In genomic region chr6:13810688-13811446, GRCh38 we compare ENCODE assay signal across 16 cellular contexts. TPM values are rescaled to one million over a fixed set of nuclear protein-coding genes. Genes with fewer than 3 reads are reported as not detected.
DNase-seq lines count a peak whose midpoint lies in the region; ATAC-seq, FAIRE-seq and TF ChIP-seq lines count a peak whose summit lies in the region.
"Had no signal": no experiment of that assay in that cellular context is flagged by ENCODE, and none has a peak within 500 bp of the region (broad histone marks: within the 10 kb centered on the region; RNA-seq: fewer than 3 reads in every experiment).

No MANE protein-coding gene starts in this region.

- no peak for DNase-seq in MCF 10A (ENCODE audit: unreplicated experiment)
- DNase-seq in mammary epithelial cell: no peak
- DNase-seq in dorsolateral prefrontal cortex: no peak
- DNase-seq in naive thymus-derived CD8-positive, alpha-beta T cell: no peak
- no peak for DNase-seq in type B pancreatic cell (ENCODE audit: extremely low spot score, unreplicated experiment)
- DNase-seq in T1000 (lab: John Stamatoyannopoulos, UW): no peak
- no peak for DNase-seq in GM10248 (ENCODE audit: extremely low spot score)
- DNase-seq in urothelium cell line (ENCODE audit: low spot score): no peak
- DNase-seq: activated B cell treated with CpG ODN at 0.5 μM for 24 hours; activated CD8-positive, alpha-beta memory T cell treated with anti-CD3 and anti-CD28 coated beads, Interleukin-2, amount 50 U/mL, for 4 hours; HCEC 1CT; MM.1S; retina; stimulated activated naive CD8-positive, alpha-beta T cell treated with anti-CD3 and anti-CD28 coated beads, Interleukin-15, amount 100 ng/mL, for 72 hours had no signal

- CTCF ChIA-PET in MCF 10A (lab: Yijun Ruan, JAX) (interaction anchor here (0.6 to 1.5 kb wide), 10 partner anchors 11 to 282 kb away, joined by 3 to 7 read pairs (median 3); no protein-coding TSS in a partner anchor), mammary epithelial cell (lab: Charles Lee; ENCODE audit: low non-redundant PET) (no interaction called here), GM10248 (lab: Yijun Ruan, JAX) (interaction anchor here (0.7 to 6.6 kb wide), 6 partner anchors 11 to 63 kb away, joined by 3 to 47 read pairs (median 4); no protein-coding TSS in a partner anchor)

- H2AFZ ChIP-seq in mammary epithelial cell (ENCODE audit: low read depth, low read length): no peak overlapping the region

- no peaks in the 10 kb centered on the region for H3K9me3 ChIP-seq in mammary epithelial cell (replicated peaks; ENCODE audit: insufficient read depth, low read length)

- H3K36me3 ChIP-seq in mammary epithelial cell (ENCODE audit: insufficient read depth, low read length): no peaks in the 10 kb centered on the region

- H3K27ac Mint-ChIP-seq in MCF 10A (ENCODE audit: low read depth, unreplicated experiment) (peak overlapping the region; percentile 66), type B pancreatic cell (peak overlapping the region; percentile 37)
- peak overlapping the region in 6 of 10 donors; percentile 10 to 65 (median 42) for H3K27ac Mint-ChIP-seq in naive thymus-derived CD8-positive, alpha-beta T cell
- H3K27ac Mint-ChIP-seq: stimulated activated naive CD8-positive, alpha-beta T cell treated with anti-CD3 and anti-CD28 coated beads, Interleukin-15, amount 100 ng/mL, for 72 hours had no signal

- H3K9me3 Mint-ChIP-seq in MCF 10A (ENCODE audit: unreplicated experiment): no peaks in the 10 kb centered on the region
- H3K9me3 Mint-ChIP-seq in naive thymus-derived CD8-positive, alpha-beta T cell: no peaks in the 10 kb centered on the region
- no peaks in the 10 kb centered on the region for H3K9me3 Mint-ChIP-seq in type B pancreatic cell
- H3K9me3 Mint-ChIP-seq: activated B cell treated with CpG ODN at 0.5 μM for 24 hours; stimulated activated naive CD8-positive, alpha-beta T cell treated with anti-CD3 and anti-CD28 coated beads, Interleukin-15, amount 100 ng/mL, for 72 hours had no signal

- H3K4me3 Mint-ChIP-seq in MCF 10A (ENCODE audit: unreplicated experiment): no peak overlapping the region
- no peak overlapping the region for H3K4me3 Mint-ChIP-seq in naive thymus-derived CD8-positive, alpha-beta T cell
- peak overlapping the region; percentile 39 for H3K4me3 Mint-ChIP-seq in type B pancreatic cell
- H3K4me3 Mint-ChIP-seq: activated B cell treated with CpG ODN at 0.5 μM for 24 hours had no signal

- H3K27ac ChIP-seq in mammary epithelial cell (ENCODE audit: insufficient read depth, low read depth, low read length) (no peak overlapping the region), dorsolateral prefrontal cortex (peak overlapping the region in 36 of 59 donors; percentile 5 to 67 (median 38))

- ATAC-seq in naive thymus-derived CD8-positive, alpha-beta T cell: no peak
- ATAC-seq: stimulated activated naive CD8-positive, alpha-beta T cell treated with anti-CD3 and anti-CD28 coated beads, Interleukin-15, amount 100 ng/mL, for 72 hours had no signal

- H3K4me1 Mint-ChIP-seq in MCF 10A (ENCODE audit: insufficient read depth, unreplicated experiment): peaks cover 35% of the 10 kb centered on the region
- peaks cover 25 to 45% (median 34%) of the 10 kb centered on the region in 4 donors for H3K4me1 Mint-ChIP-seq in naive thymus-derived CD8-positive, alpha-beta T cell
- peaks cover 37% of the 10 kb centered on the region for H3K4me1 Mint-ChIP-seq in type B pancreatic cell (ENCODE audit: unreplicated experiment)

- H4K20me1 ChIP-seq in mammary epithelial cell (ENCODE audit: insufficient read depth, low read length): no peaks in the 10 kb centered on the region

- dilution Hi-C loops in mammary epithelial cell (cut with HindIII; ENCODE audit: low sequenced_read_pairs): no loop called here

- no peak overlapping the region for H3K4me2 ChIP-seq in mammary epithelial cell (ENCODE audit: insufficient read depth, low read depth, low read length)

- no TSS peak for BruUV-seq in MCF 10A (replicated peaks; lab: Mats Ljungman, UMichigan)
- no TSS peak for BruUV-seq in mammary epithelial cell (replicated peaks; lab: Mats Ljungman, UMichigan)

- WGBS in mammary epithelial cell (ENCODE audit: low coverage, missing lambda C conversion rate): 39% methylated on average over 3 of the region's 3 CpGs

- H3K4me3 ChIP-seq in mammary epithelial cell (replicated peaks in 1 of 3; ENCODE audit: insufficient read depth in 1 of 3, low read depth in 2 of 3, low read length in 3 of 3) (no peak overlapping the region), dorsolateral prefrontal cortex (no peak overlapping the region)

- H3K9ac ChIP-seq in mammary epithelial cell (ENCODE audit: insufficient read depth, low read length): no peak overlapping the region

- no peak for FAIRE-seq in urothelium cell line (lab: Jason Lieb, UNC)
- FAIRE-seq: colon, D721Med had no signal

- POLR2A ChIA-PET in MCF 10A (lab: Yijun Ruan, JAX): interaction anchor here (0.7 to 3.1 kb wide), 6 partner anchors 77 to 339 kb away, joined by 3 to 18 read pairs (median 4); partner anchors contain the start of genes NOL7 and RANBP9
- POLR2A ChIA-PET in naive thymus-derived CD8-positive, alpha-beta T cell (lab: Charles Lee): interaction anchor here (0.5 to 1.3 kb wide), 2 partner anchors 196 to 1444 kb away, joined by 3 to 4 read pairs; partner anchors contain the start of gene NOL7
- POLR2A ChIA-PET in GM10248 (lab: Yijun Ruan, JAX): no interaction called here

- H3K27me3 Mint-ChIP-seq in MCF 10A (ENCODE audit: insufficient read depth, unreplicated experiment) (no peaks in the 10 kb centered on the region), type B pancreatic cell (no peaks in the 10 kb centered on the region)
- no peaks in the 10 kb centered on the region for H3K27me3 Mint-ChIP-seq in naive thymus-derived CD8-positive, alpha-beta T cell
- H3K27me3 Mint-ChIP-seq: activated B cell treated with CpG ODN at 0.5 μM for 24 hours; stimulated activated naive CD8-positive, alpha-beta T cell treated with anti-CD3 and anti-CD28 coated beads, Interleukin-15, amount 100 ng/mL, for 72 hours had no signal

- H3K4me1 ChIP-seq in mammary epithelial cell (ENCODE audit: insufficient read depth, low read length): peaks cover 15% of the 10 kb centered on the region

- peaks cover 59% of the 10 kb centered on the region for H3K79me2 ChIP-seq in mammary epithelial cell (ENCODE audit: insufficient read depth, low read length)

- intact Hi-C loops in MCF 10A (cut with micrococcal nuclease) (no loop called here), mammary epithelial cell (cut with micrococcal nuclease) (loop anchor here (5.0 kb wide), 1 partner anchor 99 kb away; the partner anchor contains the start of gene RANBP9), dorsolateral prefrontal cortex (cut with DNase I) (loop anchor here (5.0 kb wide), 2 partner anchors 99 to 1851 kb away; partner anchors contain the start of genes DTNBP1 (in 1 of the 2) and RANBP9 (in 1 of the 2))

- in situ Hi-C loops in mammary epithelial cell (cut with MboI; ENCODE audit: low sequenced_read_pairs in 2 of 2): no loop called here

- H3K36me3 Mint-ChIP-seq in MCF 10A (ENCODE audit: insufficient read depth, unreplicated experiment) (peaks cover 11% of the 10 kb centered on the region), type B pancreatic cell (peaks cover 14% of the 10 kb centered on the region)
- peaks cover 0 to 17% (median 2%) of the 10 kb centered on the region in 3 donors for H3K36me3 Mint-ChIP-seq in naive thymus-derived CD8-positive, alpha-beta T cell

- H3K27me3 ChIP-seq in mammary epithelial cell (ENCODE audit: insufficient read depth, low read length) (no peaks in the 10 kb centered on the region), dorsolateral prefrontal cortex (no peaks in the 10 kb centered on the region)

- no peak for TF ChIP-seq CTCF in MCF 10A (IDR thresholded peaks at IDR 0.05; ENCODE audit: unreplicated experiment)
- TF ChIP-seq CTCF in mammary epithelial cell (conservative IDR thresholded peaks at IDR 0.05 in 1 of 2, IDR thresholded peaks at IDR 0.05 in 1 of 2; ENCODE audit: extremely low read depth in 1 of 2, insufficient read depth in 1 of 2, low read depth in 1 of 2, low read length in 2 of 2): no peak
- no peak for TF ChIP-seq CTCF in dorsolateral prefrontal cortex (IDR thresholded peaks at IDR 0.05 in 54 of 56, conservative IDR thresholded peaks at IDR 0.05 in 2 of 56; ENCODE audit: low read depth in 1 of 56, partially characterized antibody in 56 of 56)
- TF ChIP-seq CTCF in type B pancreatic cell (conservative IDR thresholded peaks at IDR 0.05): no peak
- no peak for TF ChIP-seq CTCF in GM10248 (IDR thresholded peaks at IDR 0.05; ENCODE audit: control extremely low read depth, extremely low read depth, low read depth, missing control alignments)

RNA-seq across cellular contexts. Expression of gene MCUR1, which starts 3.5 kb away (rescaled TPM):
- 26.8 and 30.4 TPM in 2 replicates for total RNA-seq in MCF 10A (2022)
- total RNA-seq in mammary epithelial cell: 10 to 100 TPM; 12.0 to 28.0 TPM
- 10.7 TPM for polyA plus RNA-seq in mammary epithelial cell
- 8.8 TPM for polyA minus RNA-seq in mammary epithelial cell
- total RNA-seq in dorsolateral prefrontal cortex: 10 to 100 TPM; 22.6 to 50.0 (median 35.4) TPM
- total RNA-seq in naive thymus-derived CD8-positive, alpha-beta T cell: 10 to 100 TPM in 1 of 2 experiments, 1 to 10 TPM in 1; 8.4 to 12.2 TPM
- polyA plus RNA-seq in naive thymus-derived CD8-positive, alpha-beta T cell: 1 to 10 TPM; 5.9 to 9.7 (median 6.6) TPM
- 25.3 and 31.6 TPM in 2 replicates for total RNA-seq in type B pancreatic cell (ENCODE audit: low replicate concordance)
